In genomic region chr2:192073878-192074277, GRCh38 we compare ENCODE assay signal across 28 cellular contexts.
"Had no signal": no experiment of that assay in that cellular context is flagged by ENCODE, and none has a peak within 500 bp of the region (broad histone marks: within the 10 kb centered on the region; RNA-seq: fewer than 3 reads in every experiment).

No MANE protein-coding gene starts in this region.

- ATAC-seq: activated CD8-positive, alpha-beta memory T cell treated with anti-CD3 and anti-CD28 coated beads, Interleukin-2, amount 10 ng/mL, durations not matched to agents 7 days and 5 days; activated CD8-positive, alpha-beta T cell treated with anti-CD3 and anti-CD28 coated beads for 36 hours; activated naive CD4-positive, alpha-beta T cell treated with anti-CD3 and anti-CD28 coated beads, Interleukin-2, amount 50 U/mL, for 72 hours; body of pancreas; foreskin keratinocyte; heart left ventricle; lower lobe of right lung; right lobe of liver had no signal

- H3K4me1 ChIP-seq: body of pancreas, foreskin keratinocyte, lower lobe of right lung, vagina had no signal

- H3K9me3 ChIP-seq: body of pancreas, esophagus muscularis mucosa, heart left ventricle, left lung, lower lobe of right lung, right lobe of liver, vagina had no signal

- H3K36me3 Mint-ChIP-seq: activated CD8-positive, alpha-beta memory T cell treated with anti-CD3 and anti-CD28 coated beads, Interleukin-2, amount 10 ng/mL, durations not matched to agents 7 days and 5 days; activated naive CD4-positive, alpha-beta T cell treated with anti-CD3 and anti-CD28 coated beads, Interleukin-2, amount 50 U/mL, for 72 hours; type B pancreatic cell had no signal

- H3K4me1 Mint-ChIP-seq: activated B cell treated with CpG ODN at 0.5 μM for 24 hours had no signal

- FAIRE-seq: colon, TTC549 had no signal

- H3K27ac Mint-ChIP-seq: activated B cell treated with CpG ODN at 0.5 μM for 24 hours; activated CD8-positive, alpha-beta memory T cell treated with anti-CD3 and anti-CD28 coated beads, Interleukin-2, amount 10 ng/mL, durations not matched to agents 7 days and 5 days; activated CD8-positive, alpha-beta T cell treated with anti-CD3 and anti-CD28 coated beads for 36 hours; activated naive CD4-positive, alpha-beta T cell treated with anti-CD3 and anti-CD28 coated beads, Interleukin-2, amount 50 U/mL, for 72 hours; activated T-helper 2 cell treated with anti-CD3 and anti-CD28 coated beads, Interferon-gamma antibody, Interleukin-2, Interleukin-4, amounts not matched to agents 10 μg/mL and 5 μg/mL and 100 μg/mL, durations not matched to agents 14 hours and 24 hours and 36 hours; nephron; stimulated activated naive CD8-positive, alpha-beta T cell treated with anti-CD3 and anti-CD28 coated beads, Interleukin-15, Interleukin-2, amounts not matched to agents 100 ng/mL and 50 ng/mL, for 24 hours; T-helper 1 cell treated with Interleukin-12 subunit alpha and Interleukin-12 subunit beta and Interleukin-4 antibody, amounts not matched to agents 30 μg/mL and 1 μg/mL, for 36 hours; type B pancreatic cell had no signal

- H3K27me3 Mint-ChIP-seq: activated B cell treated with CpG ODN at 0.5 μM for 24 hours; activated CD8-positive, alpha-beta T cell treated with anti-CD3 and anti-CD28 coated beads for 36 hours; stimulated activated naive CD8-positive, alpha-beta T cell treated with anti-CD3 and anti-CD28 coated beads, Interleukin-15, Interleukin-2, amounts not matched to agents 100 ng/mL and 50 ng/mL, for 24 hours; type B pancreatic cell had no signal

- H3K4me3 ChIP-seq: body of pancreas, esophagus muscularis mucosa, heart left ventricle, left lung, lower lobe of right lung, right lobe of liver, vagina had no signal

- DNase-seq: activated B cell treated with CpG ODN at 0.5 μM for 24 hours; activated CD4-positive, alpha-beta T cell treated with anti-CD3 and anti-CD28 coated beads, Interleukin-2, amount 50 U/mL, for 1 hour; activated CD8-positive, alpha-beta memory T cell treated with anti-CD3 and anti-CD28 coated beads, Interleukin-2, amount 10 ng/mL, durations not matched to agents 7 days and 5 days; activated CD8-positive, alpha-beta T cell treated with anti-CD3 and anti-CD28 coated beads for 36 hours; activated T-cell treated with anti-CD3 and anti-CD28 coated beads, Interleukin-2, amount 50 U/mL, for 48 hours; body of pancreas; dermis blood vessel endothelial cell; effector CD4-positive, alpha-beta T cell; foreskin keratinocyte; heart left ventricle; left lung; lower lobe of right lung; mesenchymal stem cell; posterior cingulate gyrus; right lobe of liver; stimulated activated CD4-positive, alpha-beta T cell treated with anti-CD3 and anti-CD28 coated beads, Interleukin-2, amount 100 ng/mL, for 48 hours; substantia nigra; T-helper 9 cell had no signal

- H3K9me3 Mint-ChIP-seq: activated B cell treated with CpG ODN at 0.5 μM for 24 hours; activated CD8-positive, alpha-beta T cell treated with anti-CD3 and anti-CD28 coated beads for 36 hours; activated naive CD4-positive, alpha-beta T cell treated with anti-CD3 and anti-CD28 coated beads, Interleukin-2, amount 50 U/mL, for 72 hours; activated T-helper 2 cell treated with anti-CD3 and anti-CD28 coated beads, Interferon-gamma antibody, Interleukin-2, Interleukin-4, amounts not matched to agents 10 μg/mL and 5 μg/mL and 100 μg/mL, durations not matched to agents 14 hours and 24 hours and 36 hours; nephron; stimulated activated naive CD8-positive, alpha-beta T cell treated with anti-CD3 and anti-CD28 coated beads, Interleukin-15, Interleukin-2, amounts not matched to agents 100 ng/mL and 50 ng/mL, for 24 hours; T-helper 1 cell treated with Interleukin-12 subunit alpha and Interleukin-12 subunit beta and Interleukin-4 antibody, amounts not matched to agents 30 μg/mL and 1 μg/mL, for 36 hours; type B pancreatic cell had no signal

- H3K27me3 ChIP-seq: body of pancreas, esophagus muscularis mucosa, foreskin keratinocyte, heart left ventricle, left lung, right lobe of liver, vagina had no signal

- H3K36me3 ChIP-seq: esophagus muscularis mucosa, heart left ventricle, left lung, lower lobe of right lung, right lobe of liver, vagina had no signal

- H3K27ac ChIP-seq: body of pancreas, esophagus muscularis mucosa, foreskin keratinocyte, heart left ventricle, left lung, lower lobe of right lung, right lobe of liver, vagina had no signal

- H3K4me3 Mint-ChIP-seq: activated B cell treated with CpG ODN at 0.5 μM for 24 hours; activated CD8-positive, alpha-beta memory T cell treated with anti-CD3 and anti-CD28 coated beads, Interleukin-2, amount 10 ng/mL, durations not matched to agents 7 days and 5 days; activated CD8-positive, alpha-beta T cell treated with anti-CD3 and anti-CD28 coated beads for 36 hours; nephron; stimulated activated naive CD8-positive, alpha-beta T cell treated with anti-CD3 and anti-CD28 coated beads, Interleukin-15, Interleukin-2, amounts not matched to agents 100 ng/mL and 50 ng/mL, for 24 hours; T-helper 1 cell treated with Interleukin-12 subunit alpha and Interleukin-12 subunit beta and Interleukin-4 antibody, amounts not matched to agents 30 μg/mL and 1 μg/mL, for 36 hours; type B pancreatic cell had no signal
